ENCODE assay signal across 17 cellular contexts in the genomic region with DNA sequence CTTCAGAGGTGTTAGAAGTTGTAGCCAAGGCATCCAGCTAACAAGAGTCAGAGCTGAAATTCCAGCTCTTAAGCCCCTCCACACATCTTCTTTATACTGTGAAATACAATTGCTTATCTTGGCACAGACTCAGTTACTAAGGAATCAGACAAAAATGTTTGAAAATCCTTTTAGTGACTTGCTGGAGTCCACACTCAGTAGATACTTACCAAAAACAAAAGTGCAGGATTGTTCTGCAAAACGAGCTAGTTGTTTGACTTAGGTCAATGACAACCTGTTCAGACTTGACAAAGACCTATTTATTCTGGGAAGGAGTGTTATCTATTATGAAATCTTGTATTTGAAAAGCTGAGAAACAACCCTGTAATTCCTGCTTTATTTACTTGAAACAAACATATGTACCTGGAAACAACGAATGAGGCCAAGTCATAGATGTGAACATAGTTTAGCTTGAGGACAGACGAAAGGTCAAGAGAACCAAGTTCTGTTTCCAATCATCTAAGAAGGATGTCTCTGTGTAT. TPM values are rescaled to one million over a fixed set of nuclear protein-coding genes. Genes with fewer than 3 reads are reported as not detected.
A peak's percentile ranks its signal among the peaks of the same experiment; 100 is the strongest.
DNase-seq lines count a peak whose midpoint lies in the region; ATAC-seq and TF ChIP-seq lines count a peak whose summit lies in the region.
"Had no signal": no experiment of that assay in that cellular context is flagged by ENCODE, and none has a peak within 500 bp of the region (broad histone marks: within the 10 kb centered on the region; RNA-seq: fewer than 3 reads in every experiment).

No MANE protein-coding gene starts in this region.

- in situ Hi-C loops in astrocyte of the cerebellum (cut with HindIII; ENCODE audit: low sequenced_read_pairs) = no loop called here

- no peak overlapping the region for H3K9ac ChIP-seq in skeletal muscle tissue (ENCODE audit: low read depth in 1 of 3, low read length in 3 of 3)

- H3K4me1 ChIP-seq in foreskin keratinocyte (peaks cover 13% of the 10 kb centered on the region), skeletal muscle tissue (ENCODE audit: control insufficient read depth in 3 of 3, insufficient read depth in 3 of 3, low read length in 3 of 3) (peaks cover 13 to 33% (median 29%) of the 10 kb centered on the region in 3 donors)
- H3K4me1 ChIP-seq: colonic mucosa had no signal

- H3K27ac ChIP-seq in foreskin keratinocyte = peak overlapping the region; percentile 16
- peak overlapping the region; percentile 55 for H3K27ac ChIP-seq in skeletal muscle tissue (ENCODE audit: low read depth, low read length)
- H3K27ac ChIP-seq: colonic mucosa, left ventricle myocardium inferior, upper lobe of left lung had no signal

- peak; percentile 36 for ATAC-seq in foreskin keratinocyte
- no peak for ATAC-seq in GM19467 (IDR thresholded peaks at IDR 0.05; ENCODE audit: unreplicated experiment)

- H3K27me3 ChIP-seq in foreskin keratinocyte (no peaks in the 10 kb centered on the region), skeletal muscle tissue (ENCODE audit: control insufficient read depth in 3 of 3, insufficient read depth in 3 of 3, low read length in 3 of 3) (no peaks in the 10 kb centered on the region)
- H3K27me3 ChIP-seq: colonic mucosa, upper lobe of left lung had no signal

- DNase-seq in NCI-H2081 (lab: John Stamatoyannopoulos, UW) (peak; percentile 53 to 56), NCI-H2081 treated with DMSO at 0.1 percent for 48 hours (lab: John Stamatoyannopoulos, UW) (no peak), astrocyte of the cerebellum (ENCODE audit: low read depth) (peak; percentile 68), foreskin keratinocyte (peak; percentile 75 to 83), GM03348 (ENCODE audit: low spot score) (no peak), COR-L47 (lab: John Stamatoyannopoulos, UW) (no peak)
- DNase-seq: 8988T; activated CD8-positive, alpha-beta memory T cell treated with anti-CD3 and anti-CD28 coated beads for 24 hours; activated naive CD4-positive, alpha-beta T cell treated with anti-CD3 and anti-CD28 coated beads for 36 hours; colonic mucosa; left ventricle myocardium inferior; NCI-H2107; OCI-M1; upper lobe of left lung had no signal

- no peaks in the 10 kb centered on the region for H3K9me3 ChIP-seq in skeletal muscle tissue (ENCODE audit: control insufficient read depth in 3 of 3, low read length in 3 of 3)
- H3K9me3 ChIP-seq: Caco-2, colonic mucosa, left ventricle myocardium inferior, upper lobe of left lung had no signal

- H3K4me3 ChIP-seq in astrocyte of the cerebellum (ENCODE audit: low read depth, low read length) (no peak overlapping the region), skeletal muscle tissue (ENCODE audit: low read length in 3 of 3) (no peak overlapping the region)
- H3K4me3 ChIP-seq: colonic mucosa, left ventricle myocardium inferior, upper lobe of left lung had no signal

- peaks cover 0 to 9% (median 6%) of the 10 kb centered on the region in 3 donors for H3K36me3 ChIP-seq in skeletal muscle tissue (ENCODE audit: control insufficient read depth in 3 of 3, insufficient read depth in 3 of 3, low read length in 3 of 3)
- H3K36me3 ChIP-seq: colonic mucosa, left ventricle myocardium inferior, upper lobe of left lung had no signal

- TF ChIP-seq CTCF in astrocyte of the cerebellum (IDR thresholded peaks at IDR 0.05; ENCODE audit: low read depth, low read length, missing control alignments) = no peak
- no peak for TF ChIP-seq CTCF in foreskin keratinocyte (conservative IDR thresholded peaks at IDR 0.05)

RNA-seq across cellular contexts. Expression of a gene that starts 38.5 kb away (rescaled TPM):
- 58.1 and 59.8 TPM in 2 replicates for total RNA-seq in foreskin keratinocyte
- polyA plus RNA-seq in foreskin keratinocyte = 17.6 and 20.1 TPM in 2 replicates
- total RNA-seq in skeletal muscle tissue = 4.2 TPM

Comparison
In these comparisons a context has a peak if more than half of its experiments do, and no peak if none do; other contexts are left out.
1. DNase-seq: peak in NCI-H2081 (2 of 2), astrocyte of the cerebellum (single experiment) and foreskin keratinocyte (2 of 2); none in NCI-H2081 treated with DMSO at 0.1 percent for 48 hours (single experiment), GM03348 (single experiment) and COR-L47 (single experiment).
2. RNA of a gene that starts 38.5 kb away (total RNA-seq): 58.1 to 59.8 TPM in foreskin keratinocyte; 4.2 TPM in skeletal muscle tissue (single experiment); every median in the first group is over 10 times any median in the second.